ENCODE assay signal across 12 cellular contexts in the genomic region with DNA sequence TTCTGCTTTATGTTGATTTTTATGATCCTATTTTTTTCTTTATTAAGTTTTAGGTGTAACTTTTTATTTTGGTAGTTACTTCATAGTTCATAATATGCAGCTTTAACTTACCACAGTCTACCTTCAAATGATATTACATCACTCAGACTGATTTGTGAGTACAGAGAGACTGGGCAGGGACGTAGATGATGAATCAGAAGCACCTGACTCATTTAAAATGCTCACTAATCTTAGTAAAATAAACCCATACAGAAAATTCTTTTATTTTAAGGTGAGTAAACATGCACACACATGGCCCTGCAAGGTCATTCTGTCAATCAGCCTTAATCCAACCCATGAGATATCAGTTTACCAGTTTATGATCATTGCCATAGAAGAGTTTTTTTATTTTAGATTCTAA. TPM values are rescaled to one million over a fixed set of nuclear protein-coding genes. Genes with fewer than 3 reads are reported as not detected.
"Had no signal": no experiment of that assay in that cellular context is flagged by ENCODE, and none has a peak within 500 bp of the region (broad histone marks: within the 10 kb centered on the region; RNA-seq: fewer than 3 reads in every experiment).

No MANE protein-coding gene starts in this region.

RNA-seq across cellular contexts. Expression of gene ANKRD30B, which starts 8.9 kb away (rescaled TPM):
- total RNA-seq: esophagus squamous epithelium; gastrocnemius medialis; hepatocyte; kidney; left cardiac atrium; left lung; mucosa of gallbladder; naive thymus-derived CD4-positive, alpha-beta T cell; progenitor cell of endocrine pancreas; right atrium auricular region; urinary bladder had no signal
- polyA plus RNA-seq: heart left ventricle; hepatocyte; naive thymus-derived CD4-positive, alpha-beta T cell; urinary bladder had no signal
